ENCODE assay signal across 2 cellular contexts in the genomic region with DNA sequence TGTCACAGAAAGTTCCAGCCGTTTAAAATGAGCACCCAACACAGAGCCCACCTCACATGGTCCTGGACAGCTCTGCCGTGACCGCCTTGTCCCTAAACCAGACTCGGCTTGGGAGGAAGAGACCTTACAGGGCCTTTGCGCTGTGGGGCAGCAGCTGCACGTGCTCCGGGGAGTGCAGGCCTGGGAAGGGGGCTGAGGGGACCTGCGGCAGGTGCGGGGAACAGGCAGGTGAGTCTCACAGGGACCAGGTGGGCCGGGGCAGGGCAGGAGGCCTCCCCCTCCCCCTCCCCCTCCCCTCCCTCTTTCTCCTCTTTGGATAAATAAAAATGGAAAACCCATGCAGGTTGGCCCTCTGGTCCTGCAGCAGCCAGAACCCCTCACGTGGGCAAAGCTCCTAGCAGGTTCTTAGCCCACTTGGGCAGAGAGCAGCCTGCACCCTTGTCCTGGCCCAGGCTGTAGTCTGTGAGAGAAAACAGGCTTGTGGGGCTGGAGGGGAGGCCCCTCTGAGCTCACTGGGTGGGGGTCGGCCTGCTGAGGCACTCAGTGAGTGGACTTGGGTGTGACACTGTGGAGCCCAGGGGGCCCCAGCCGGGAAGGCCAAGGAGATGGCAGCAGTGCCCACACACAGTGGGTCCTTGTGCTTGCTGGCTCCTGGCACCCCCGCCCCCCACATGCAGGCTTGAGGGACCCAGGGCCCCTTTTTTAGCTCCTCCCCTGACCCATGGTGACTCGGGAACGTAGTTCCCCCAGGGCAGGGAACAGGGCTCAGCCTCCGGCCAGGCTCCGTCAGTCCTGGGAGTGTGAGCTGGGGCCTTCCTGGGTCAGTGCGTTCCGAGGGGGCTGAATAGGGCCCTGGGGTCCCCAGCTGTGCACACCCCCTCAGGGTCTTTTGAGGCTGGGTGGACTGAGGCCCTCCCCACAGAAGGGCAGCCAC.
TF ChIP-seq lines count a peak whose summit lies in the region.

No MANE protein-coding gene starts in this region.

TF ChIP-seq in HCT116, 20 proteins besides CTCF, POLR2A, EP300 and RAD21:
- no peak for TF ChIP-seq MAX (IDR thresholded peaks at IDR 0.05)
- TF ChIP-seq EGR1 (IDR thresholded peaks at IDR 0.05; ENCODE audit: low read depth): no peak
- no peak for TF ChIP-seq EZH2 (IDR thresholded peaks at IDR 0.05)
- no peak for TF ChIP-seq JUND (IDR thresholded peaks at IDR 0.05)
- no peak for TF ChIP-seq POLR2AphosphoS5 (IDR thresholded peaks at IDR 0.05; ENCODE audit: low read depth, low read length)
- TF ChIP-seq CEBPB (IDR thresholded peaks at IDR 0.05; ENCODE audit: low read depth): no peak
- TF ChIP-seq, protein P1, sequence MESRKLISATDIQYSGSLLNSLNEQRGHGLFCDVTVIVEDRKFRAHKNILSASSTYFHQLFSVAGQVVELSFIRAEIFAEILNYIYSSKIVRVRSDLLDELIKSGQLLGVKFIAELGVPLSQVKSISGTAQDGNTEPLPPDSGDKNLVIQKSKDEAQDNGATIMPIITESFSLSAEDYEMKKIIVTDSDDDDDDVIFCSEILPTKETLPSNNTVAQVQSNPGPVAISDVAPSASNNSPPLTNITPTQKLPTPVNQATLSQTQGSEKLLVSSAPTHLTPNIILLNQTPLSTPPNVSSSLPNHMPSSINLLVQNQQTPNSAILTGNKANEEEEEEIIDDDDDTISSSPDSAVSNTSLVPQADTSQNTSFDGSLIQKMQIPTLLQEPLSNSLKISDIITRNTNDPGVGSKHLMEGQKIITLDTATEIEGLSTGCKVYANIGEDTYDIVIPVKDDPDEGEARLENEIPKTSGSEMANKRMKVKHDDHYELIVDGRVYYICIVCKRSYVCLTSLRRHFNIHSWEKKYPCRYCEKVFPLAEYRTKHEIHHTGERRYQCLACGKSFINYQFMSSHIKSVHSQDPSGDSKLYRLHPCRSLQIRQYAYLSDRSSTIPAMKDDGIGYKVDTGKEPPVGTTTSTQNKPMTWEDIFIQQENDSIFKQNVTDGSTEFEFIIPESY (IDR thresholded peaks at IDR 0.05; ENCODE audit: extremely low read depth, insufficient replicate concordance, low read length): no peak
- TF ChIP-seq FOSL1 (IDR thresholded peaks at IDR 0.05; ENCODE audit: low read depth): no peak
- no peak for TF ChIP-seq ZFX (IDR thresholded peaks at IDR 0.05)
- no peak for TF ChIP-seq YY1 (IDR thresholded peaks at IDR 0.05; ENCODE audit: extremely low read depth, insufficient replicate concordance, low read depth, low read length)

TF ChIP-seq in H1, 55 proteins besides CTCF, POLR2A, EP300 and RAD21:
- no peak for TF ChIP-seq FOSL1 (IDR thresholded peaks at IDR 0.05; ENCODE audit: insufficient read depth, low read depth, low read length)
- no peak for TF ChIP-seq CREB1 (IDR thresholded peaks at IDR 0.05)
